Comparison of ENCODE assay signal across 1 cellular context in genomic region chr17:82226809-82227628, GRCh38.
A peak's percentile ranks its signal among the peaks of the same experiment; 100 is the strongest.
TF ChIP-seq lines count a peak whose summit lies in the region.

No MANE protein-coding gene starts in this region.

TF ChIP-seq in HepG2, 621 proteins besides CTCF, POLR2A, EP300 and RAD21 (continued from another document and continues in another):
- TF ChIP-seq MXD1 (CRISPR knock-in tag; IDR thresholded peaks at IDR 0.05), result no peak
- TF ChIP-seq HNRNPLL (IDR thresholded peaks at IDR 0.05; ENCODE audit: low read depth, low read length, poor library complexity, severe bottlenecking), result no peak
- TF ChIP-seq MIXL1 (CRISPR knock-in tag; IDR thresholded peaks at IDR 0.05), result no peak
- no peak for TF ChIP-seq SMAD9 (CRISPR knock-in tag; IDR thresholded peaks at IDR 0.05)
- TF ChIP-seq MAFK (conservative IDR thresholded peaks at IDR 0.05 in 1 of 2, IDR thresholded peaks at IDR 0.05 in 1 of 2; ENCODE audit: low read length in 2 of 2), result no peak
- TF ChIP-seq ZNF576 (CRISPR knock-in tag; IDR thresholded peaks at IDR 0.05), result 0 out of 2 replicates have a peak, but pooled peaks have one; percentile 63
- TF ChIP-seq ZNF564 (CRISPR knock-in tag; IDR thresholded peaks at IDR 0.05), result no peak
- no peak for TF ChIP-seq ZNF691 (CRISPR knock-in tag; IDR thresholded peaks at IDR 0.05; ENCODE audit: borderline replicate concordance, low read depth)
- no peak for TF ChIP-seq ZSCAN21 (CRISPR knock-in tag; IDR thresholded peaks at IDR 0.05; ENCODE audit: borderline replicate concordance)
- TF ChIP-seq ZMYM3 (CRISPR knock-in tag; IDR thresholded peaks at IDR 0.05), result peak; percentile 25; the same call in 1 of the 2 replicates
- TF ChIP-seq MLX (CRISPR knock-in tag; IDR thresholded peaks at IDR 0.05), result peak; percentile 36; the same call in 1 of the 2 replicates
- no peak for TF ChIP-seq KLF9 (CRISPR knock-in tag; IDR thresholded peaks at IDR 0.05; ENCODE audit: low read depth)
- 0 out of 2 replicates have a peak, but pooled peaks have one; percentile 31 for TF ChIP-seq ZNF740 (CRISPR knock-in tag; IDR thresholded peaks at IDR 0.05)
- TF ChIP-seq ZNF512B (CRISPR knock-in tag; IDR thresholded peaks at IDR 0.05; ENCODE audit: borderline replicate concordance), result no peak
- TF ChIP-seq NFATC3 (CRISPR knock-in tag; IDR thresholded peaks at IDR 0.05), result no peak
- no peak for TF ChIP-seq ETV6 (CRISPR knock-in tag; conservative IDR thresholded peaks at IDR 0.05)
- TF ChIP-seq TOE1 (CRISPR knock-in tag; IDR thresholded peaks at IDR 0.05), result no peak
- no peak; the same call in 1 of the 2 replicates for TF ChIP-seq ZBTB37 (CRISPR knock-in tag; IDR thresholded peaks at IDR 0.05)
- TF ChIP-seq ZNF34 (CRISPR knock-in tag; IDR thresholded peaks at IDR 0.05; ENCODE audit: borderline replicate concordance), result no peak
- no peak for TF ChIP-seq CENPBD1 (CRISPR knock-in tag; IDR thresholded peaks at IDR 0.05; ENCODE audit: borderline replicate concordance, low read depth)
- TF ChIP-seq ZNF224 (CRISPR knock-in tag; IDR thresholded peaks at IDR 0.05), result no peak
- TF ChIP-seq ZEB1 (IDR thresholded peaks at IDR 0.05; ENCODE audit: insufficient replicate concordance, low read depth), result peak; percentile 18
- no peak for TF ChIP-seq FOXM1 (CRISPR knock-in tag; IDR thresholded peaks at IDR 0.05)
- TF ChIP-seq MED13 (CRISPR knock-in tag; IDR thresholded peaks at IDR 0.05), result no peak
- no peak for TF ChIP-seq DDIT3 (CRISPR knock-in tag; IDR thresholded peaks at IDR 0.05)
- peak; percentile 38; the same call in 1 of the 2 replicates for TF ChIP-seq ZNF292 (CRISPR knock-in tag; IDR thresholded peaks at IDR 0.05; ENCODE audit: borderline replicate concordance, low read depth)
- TF ChIP-seq MEIS1 (CRISPR knock-in tag; IDR thresholded peaks at IDR 0.05; ENCODE audit: borderline replicate concordance), result 0 out of 2 replicates have a peak, but pooled peaks have one; percentile 29
- no peak for TF ChIP-seq ZNF275 (CRISPR knock-in tag; IDR thresholded peaks at IDR 0.05; ENCODE audit: borderline replicate concordance)
- no peak for TF ChIP-seq ZNF24 (IDR thresholded peaks at IDR 0.05)
- TF ChIP-seq ZNF556 (CRISPR knock-in tag; IDR thresholded peaks at IDR 0.05; ENCODE audit: borderline replicate concordance), result peak; percentile 34; the same call in 1 of the 2 replicates
- TF ChIP-seq KDM3A (CRISPR knock-in tag; IDR thresholded peaks at IDR 0.05; ENCODE audit: low read depth), result no peak
- TF ChIP-seq ZBTB21 (CRISPR knock-in tag; IDR thresholded peaks at IDR 0.05), result no peak
- TF ChIP-seq ZSCAN31 (CRISPR knock-in tag; IDR thresholded peaks at IDR 0.05; ENCODE audit: low read depth), result no peak
- no peak for TF ChIP-seq IRF1 (CRISPR knock-in tag; IDR thresholded peaks at IDR 0.05; ENCODE audit: low read depth)
- TF ChIP-seq ZNF33B (CRISPR knock-in tag; IDR thresholded peaks at IDR 0.05), result no peak
- no peak for TF ChIP-seq SP2 (CRISPR knock-in tag; IDR thresholded peaks at IDR 0.05)
- no peak for TF ChIP-seq ZNF574 (CRISPR knock-in tag; IDR thresholded peaks at IDR 0.05)
- TF ChIP-seq GMEB1 (CRISPR knock-in tag; IDR thresholded peaks at IDR 0.05; ENCODE audit: borderline replicate concordance), result 0 out of 2 replicates have a peak, but pooled peaks have one; percentile 19
- TF ChIP-seq MIER3 (CRISPR knock-in tag; IDR thresholded peaks at IDR 0.05; ENCODE audit: borderline replicate concordance), result no peak
- no peak for TF ChIP-seq TCF7L2 (IDR thresholded peaks at IDR 0.05; ENCODE audit: low read depth, low read length)
- TF ChIP-seq FOXJ3 (CRISPR knock-in tag; IDR thresholded peaks at IDR 0.05; ENCODE audit: borderline replicate concordance), result no peak
- no peak for TF ChIP-seq ZNF615 (CRISPR knock-in tag; IDR thresholded peaks at IDR 0.05; ENCODE audit: borderline replicate concordance)
- TF ChIP-seq ZUFSP (CRISPR knock-in tag; IDR thresholded peaks at IDR 0.05; ENCODE audit: borderline replicate concordance), result no peak
- TF ChIP-seq ZNF773 (CRISPR knock-in tag; IDR thresholded peaks at IDR 0.05; ENCODE audit: borderline replicate concordance), result no peak
- no peak for TF ChIP-seq SKIL (CRISPR knock-in tag; IDR thresholded peaks at IDR 0.05; ENCODE audit: borderline replicate concordance)
